ENCODE assay signal across 1 cellular context in genomic region chr7:149422914-149423285, GRCh38.
TF ChIP-seq lines count a peak whose summit lies in the region.

No MANE protein-coding gene starts in this region.

TF ChIP-seq in GM23338, 12 proteins besides CTCF, POLR2A, EP300 and RAD21 (continued from another document):
- TF ChIP-seq, protein P1, sequence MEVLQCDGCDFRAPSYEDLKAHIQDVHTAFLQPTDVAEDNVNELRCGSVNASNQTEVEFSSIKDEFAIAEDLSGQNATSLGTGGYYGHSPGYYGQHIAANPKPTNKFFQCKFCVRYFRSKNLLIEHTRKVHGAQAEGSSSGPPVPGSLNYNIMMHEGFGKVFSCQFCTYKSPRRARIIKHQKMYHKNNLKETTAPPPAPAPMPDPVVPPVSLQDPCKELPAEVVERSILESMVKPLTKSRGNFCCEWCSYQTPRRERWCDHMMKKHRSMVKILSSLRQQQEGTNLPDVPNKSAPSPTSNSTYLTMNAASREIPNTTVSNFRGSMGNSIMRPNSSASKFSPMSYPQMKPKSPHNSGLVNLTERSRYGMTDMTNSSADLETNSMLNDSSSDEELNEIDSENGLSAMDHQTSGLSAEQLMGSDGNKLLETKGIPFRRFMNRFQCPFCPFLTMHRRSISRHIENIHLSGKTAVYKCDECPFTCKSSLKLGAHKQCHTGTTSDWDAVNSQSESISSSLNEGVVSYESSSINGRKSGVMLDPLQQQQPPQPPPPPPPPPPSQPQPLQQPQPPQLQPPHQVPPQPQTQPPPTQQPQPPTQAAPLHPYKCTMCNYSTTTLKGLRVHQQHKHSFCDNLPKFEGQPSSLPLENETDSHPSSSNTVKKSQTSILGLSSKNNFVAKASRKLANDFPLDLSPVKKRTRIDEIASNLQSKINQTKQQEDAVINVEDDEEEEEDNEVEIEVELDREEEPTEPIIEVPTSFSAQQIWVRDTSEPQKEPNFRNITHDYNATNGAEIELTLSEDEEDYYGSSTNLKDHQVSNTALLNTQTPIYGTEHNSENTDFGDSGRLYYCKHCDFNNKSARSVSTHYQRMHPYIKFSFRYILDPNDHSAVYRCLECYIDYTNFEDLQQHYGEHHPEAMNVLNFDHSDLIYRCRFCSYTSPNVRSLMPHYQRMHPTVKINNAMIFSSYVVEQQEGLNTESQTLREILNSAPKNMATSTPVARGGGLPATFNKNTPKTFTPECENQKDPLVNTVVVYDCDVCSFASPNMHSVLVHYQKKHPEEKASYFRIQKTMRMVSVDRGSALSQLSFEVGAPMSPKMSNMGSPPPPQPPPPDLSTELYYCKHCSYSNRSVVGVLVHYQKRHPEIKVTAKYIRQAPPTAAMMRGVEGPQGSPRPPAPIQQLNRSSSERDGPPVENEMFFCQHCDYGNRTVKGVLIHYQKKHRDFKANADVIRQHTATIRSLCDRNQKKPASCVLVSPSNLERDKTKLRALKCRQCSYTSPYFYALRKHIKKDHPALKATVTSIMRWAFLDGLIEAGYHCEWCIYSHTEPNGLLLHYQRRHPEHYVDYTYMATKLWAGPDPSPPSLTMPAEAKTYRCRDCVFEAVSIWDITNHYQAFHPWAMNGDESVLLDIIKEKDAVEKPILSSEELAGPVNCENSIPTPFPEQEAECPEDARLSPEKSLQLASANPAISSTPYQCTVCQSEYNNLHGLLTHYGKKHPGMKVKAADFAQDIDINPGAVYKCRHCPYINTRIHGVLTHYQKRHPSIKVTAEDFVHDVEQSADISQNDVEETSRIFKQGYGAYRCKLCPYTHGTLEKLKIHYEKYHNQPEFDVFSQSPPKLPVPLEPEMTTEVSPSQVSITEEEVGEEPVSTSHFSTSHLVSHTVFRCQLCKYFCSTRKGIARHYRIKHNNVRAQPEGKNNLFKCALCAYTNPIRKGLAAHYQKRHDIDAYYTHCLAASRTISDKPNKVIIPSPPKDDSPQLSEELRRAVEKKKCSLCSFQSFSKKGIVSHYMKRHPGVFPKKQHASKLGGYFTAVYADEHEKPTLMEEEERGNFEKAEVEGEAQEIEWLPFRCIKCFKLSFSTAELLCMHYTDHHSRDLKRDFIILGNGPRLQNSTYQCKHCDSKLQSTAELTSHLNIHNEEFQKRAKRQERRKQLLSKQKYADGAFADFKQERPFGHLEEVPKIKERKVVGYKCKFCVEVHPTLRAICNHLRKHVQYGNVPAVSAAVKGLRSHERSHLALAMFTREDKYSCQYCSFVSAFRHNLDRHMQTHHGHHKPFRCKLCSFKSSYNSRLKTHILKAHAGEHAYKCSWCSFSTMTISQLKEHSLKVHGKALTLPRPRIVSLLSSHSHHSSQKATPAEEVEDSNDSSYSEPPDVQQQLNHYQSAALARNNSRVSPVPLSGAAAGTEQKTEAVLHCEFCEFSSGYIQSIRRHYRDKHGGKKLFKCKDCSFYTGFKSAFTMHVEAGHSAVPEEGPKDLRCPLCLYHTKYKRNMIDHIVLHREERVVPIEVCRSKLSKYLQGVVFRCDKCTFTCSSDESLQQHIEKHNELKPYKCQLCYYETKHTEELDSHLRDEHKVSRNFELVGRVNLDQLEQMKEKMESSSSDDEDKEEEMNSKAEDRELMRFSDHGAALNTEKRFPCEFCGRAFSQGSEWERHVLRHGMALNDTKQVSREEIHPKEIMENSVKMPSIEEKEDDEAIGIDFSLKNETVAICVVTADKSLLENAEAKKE (CRISPR knock-in tag; IDR thresholded peaks at IDR 0.05) = no peak
- TF ChIP-seq CREB1 (CRISPR knock-in tag; IDR thresholded peaks at IDR 0.05; ENCODE audit: low read depth) (no peak), ZNF331 (CRISPR knock-in tag; IDR thresholded peaks at IDR 0.05; ENCODE audit: low read depth) (no peak), STAT1 (IDR thresholded peaks at IDR 0.05; ENCODE audit: unreplicated experiment) (no peak)
